In the genomic region with DNA sequence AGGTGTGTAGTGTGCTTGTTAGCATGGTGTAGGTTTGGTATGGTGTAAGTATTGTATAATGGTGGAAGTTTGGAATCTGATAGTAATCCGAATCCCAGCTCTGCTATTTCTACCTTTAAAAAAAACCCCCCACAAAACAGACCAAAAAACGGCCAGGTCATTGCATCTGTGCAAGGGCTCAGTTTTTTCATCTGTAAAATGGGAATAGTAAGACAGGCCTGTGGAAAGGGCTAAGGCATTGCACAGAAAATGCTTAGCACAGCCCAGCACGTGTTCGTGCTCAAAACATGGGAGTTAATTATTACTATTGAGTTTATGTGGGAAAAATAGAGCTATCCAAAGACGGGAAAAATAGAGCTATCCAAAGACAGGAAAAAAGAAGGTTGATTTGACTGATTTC, we compare ENCODE assay signal across 8 cellular contexts.
DNase-seq lines count a peak whose midpoint lies in the region; ATAC-seq, FAIRE-seq and TF ChIP-seq lines count a peak whose summit lies in the region.

No MANE protein-coding gene starts in this region.

- POLR2A ChIA-PET in endothelial cell of umbilical vein (lab: Charles Lee), result no interaction called here

- peak overlapping the region; percentile 94 for H3K27ac Mint-ChIP-seq in T-helper 2 cell treated with Interferon-gamma antibody and Interleukin-4, amounts not matched to agents 5 μg/mL and 100 μg/mL, for 36 hours
- H3K27ac Mint-ChIP-seq in stimulated activated effector memory CD8-positive, alpha-beta T cell treated with anti-CD3 and anti-CD28 coated beads, Interleukin-12 subunit alpha, Interleukin-12 subunit beta, amount 100 ng/mL, for 72 hours, result no peak overlapping the region

- peak overlapping the region; percentile 92 for H3K4me2 ChIP-seq in endothelial cell of umbilical vein (ENCODE audit: insufficient read depth, low read length)

- DNase-seq in T-helper 2 cell treated with Interferon-gamma antibody and Interleukin-4, amounts not matched to agents 5 μg/mL and 100 μg/mL, for 36 hours (ENCODE audit: low spot score), result no peak
- DNase-seq in T-helper 2 cell (no peak), SJSA1 (ENCODE audit: low read depth in 1 of 2, low spot score in 2 of 2) (no peak), endothelial cell of umbilical vein (ENCODE audit: low read depth, low spot score) (no peak), NOMO-1 treated with DMSO at 0.1 percent for 48 hours (lab: John Stamatoyannopoulos, UW; ENCODE audit: unreplicated experiment) (no peak), T1000 (lab: John Stamatoyannopoulos, UW) (no peak)
- no peak for DNase-seq in stimulated activated effector memory CD8-positive, alpha-beta T cell treated with anti-CD3 and anti-CD28 coated beads, Interleukin-12 subunit alpha, Interleukin-12 subunit beta, amount 100 ng/mL, for 72 hours (ENCODE audit: low spot score in 2 of 2)

- BruUV-seq in endothelial cell of umbilical vein (replicated peaks; lab: Mats Ljungman, UMichigan), result no TSS peak

- ATAC-seq in stimulated activated effector memory CD8-positive, alpha-beta T cell treated with anti-CD3 and anti-CD28 coated beads, Interleukin-12 subunit alpha, Interleukin-12 subunit beta, amount 100 ng/mL, for 72 hours, result no peak
- ATAC-seq in GM21528 (IDR thresholded peaks at IDR 0.05; ENCODE audit: low FRiP score, unreplicated experiment), result no peak

- peaks cover 40% of the 10 kb centered on the region for H3K4me1 ChIP-seq in SJSA1 (replicated peaks)
- peaks cover 21% of the 10 kb centered on the region for H3K4me1 ChIP-seq in endothelial cell of umbilical vein (ENCODE audit: control insufficient read depth, extremely low read depth, insufficient read depth, low read length)

- H3K9me3 ChIP-seq in SJSA1 (replicated peaks) (no peaks in the 10 kb centered on the region), endothelial cell of umbilical vein (replicated peaks; ENCODE audit: control insufficient read depth, insufficient read depth, low read length) (no peaks in the 10 kb centered on the region)

- H3K4me1 Mint-ChIP-seq in T-helper 2 cell treated with Interferon-gamma antibody and Interleukin-4, amounts not matched to agents 5 μg/mL and 100 μg/mL, for 36 hours (ENCODE audit: low read depth), result peaks cover 48% of the 10 kb centered on the region
- H3K4me1 Mint-ChIP-seq in stimulated activated effector memory CD8-positive, alpha-beta T cell treated with anti-CD3 and anti-CD28 coated beads, Interleukin-12 subunit alpha, Interleukin-12 subunit beta, amount 100 ng/mL, for 72 hours, result peaks cover 48% of the 10 kb centered on the region

- no peak for TF ChIP-seq CTCF in endothelial cell of umbilical vein (IDR thresholded peaks at IDR 0.05; ENCODE audit: extremely low read depth in 1 of 2, insufficient read depth in 1 of 2, low read depth in 1 of 2, low read length in 2 of 2)

- intact Hi-C loops in endothelial cell of umbilical vein (cut with micrococcal nuclease), result no loop called here

- H3K27me3 ChIP-seq in SJSA1 (replicated peaks) (no peaks in the 10 kb centered on the region), endothelial cell of umbilical vein (ENCODE audit: control insufficient read depth in 2 of 2, insufficient read depth in 2 of 2, low read length in 2 of 2) (no peaks in the 10 kb centered on the region)

- H3K79me2 ChIP-seq in endothelial cell of umbilical vein (ENCODE audit: control insufficient read depth, insufficient read depth, low read length), result no peaks in the 10 kb centered on the region

- no peaks in the 10 kb centered on the region for H3K9me3 Mint-ChIP-seq in T-helper 2 cell treated with Interferon-gamma antibody and Interleukin-4, amounts not matched to agents 5 μg/mL and 100 μg/mL, for 36 hours
- H3K9me3 Mint-ChIP-seq in stimulated activated effector memory CD8-positive, alpha-beta T cell treated with anti-CD3 and anti-CD28 coated beads, Interleukin-12 subunit alpha, Interleukin-12 subunit beta, amount 100 ng/mL, for 72 hours, result no peaks in the 10 kb centered on the region

- H4K20me1 ChIP-seq in endothelial cell of umbilical vein (replicated peaks; ENCODE audit: control insufficient read depth, extremely low read depth, insufficient read depth, low read length), result no peaks in the 10 kb centered on the region

- TF ChIP-seq POLR2A in endothelial cell of umbilical vein (IDR thresholded peaks at IDR 0.05; ENCODE audit: low read depth, low read length), result no peak

- H3K4me3 Mint-ChIP-seq in T-helper 2 cell treated with Interferon-gamma antibody and Interleukin-4, amounts not matched to agents 5 μg/mL and 100 μg/mL, for 36 hours, result peak overlapping the region; percentile 87
- peak overlapping the region; percentile 74 for H3K4me3 Mint-ChIP-seq in stimulated activated effector memory CD8-positive, alpha-beta T cell treated with anti-CD3 and anti-CD28 coated beads, Interleukin-12 subunit alpha, Interleukin-12 subunit beta, amount 100 ng/mL, for 72 hours

- no peaks in the 10 kb centered on the region for H3K36me3 ChIP-seq in SJSA1
- H3K36me3 ChIP-seq in endothelial cell of umbilical vein (ENCODE audit: control insufficient read depth in 2 of 2, extremely low read depth in 1 of 2, insufficient read depth in 2 of 2, low read length in 2 of 2), result no peaks in the 10 kb centered on the region

- no peaks in the 10 kb centered on the region for H3K36me3 Mint-ChIP-seq in T-helper 2 cell treated with Interferon-gamma antibody and Interleukin-4, amounts not matched to agents 5 μg/mL and 100 μg/mL, for 36 hours (ENCODE audit: low read depth)
- H3K36me3 Mint-ChIP-seq in stimulated activated effector memory CD8-positive, alpha-beta T cell treated with anti-CD3 and anti-CD28 coated beads, Interleukin-12 subunit alpha, Interleukin-12 subunit beta, amount 100 ng/mL, for 72 hours, result no peaks in the 10 kb centered on the region

- H3K27ac ChIP-seq in SJSA1 (peak overlapping the region; percentile 92), endothelial cell of umbilical vein (ENCODE audit: insufficient read depth, low read depth, low read length) (no peak overlapping the region)

- no peak overlapping the region for H2AFZ ChIP-seq in endothelial cell of umbilical vein (ENCODE audit: low read depth, low read length)

- FAIRE-seq in endothelial cell of umbilical vein (lab: Jason Lieb, UNC), result no peak

- CTCF ChIA-PET in endothelial cell of umbilical vein (lab: Charles Lee), result interaction anchor here (1.4 to 7.0 kb wide), 4 partner anchors 11 to 595 kb away, joined by 3 to 35 read pairs (median 6); a partner anchor contains a TSS

- H3K27me3 Mint-ChIP-seq in T-helper 2 cell treated with Interferon-gamma antibody and Interleukin-4, amounts not matched to agents 5 μg/mL and 100 μg/mL, for 36 hours (ENCODE audit: low read depth), result no peaks in the 10 kb centered on the region

- dilution Hi-C loops in endothelial cell of umbilical vein (cut with MboI; ENCODE audit: extremely low pct_ligation_motif_present, low sequenced_read_pairs), result no loop called here

- H3K9ac ChIP-seq in endothelial cell of umbilical vein (replicated peaks; ENCODE audit: extremely low read depth, insufficient read depth, low read length), result no peak overlapping the region

- H3K4me3 ChIP-seq in SJSA1 (no peak overlapping the region), endothelial cell of umbilical vein (replicated peaks in 1 of 3; ENCODE audit: insufficient read depth in 1 of 3, low read depth in 1 of 3, low read length in 3 of 3) (no peak overlapping the region)

- H3K9me1 ChIP-seq in endothelial cell of umbilical vein (replicated peaks; ENCODE audit: control insufficient read depth, extremely low read depth, insufficient read depth, low read length), result no peaks in the 10 kb centered on the region

TF ChIP-seq in endothelial cell of umbilical vein, 7 proteins besides CTCF, POLR2A, EP300 and RAD21:
- TF ChIP-seq, protein P1, sequence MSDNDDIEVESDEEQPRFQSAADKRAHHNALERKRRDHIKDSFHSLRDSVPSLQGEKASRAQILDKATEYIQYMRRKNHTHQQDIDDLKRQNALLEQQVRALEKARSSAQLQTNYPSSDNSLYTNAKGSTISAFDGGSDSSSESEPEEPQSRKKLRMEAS (IDR thresholded peaks at IDR 0.05; ENCODE audit: insufficient read depth, insufficient read length), result no peak
- TF ChIP-seq FOS (IDR thresholded peaks at IDR 0.05; ENCODE audit: borderline replicate concordance, insufficient read depth, low read length), result no peak
- no peak for TF ChIP-seq JUN (IDR thresholded peaks at IDR 0.05; ENCODE audit: borderline replicate concordance, insufficient read depth, insufficient read length, low read depth)
- TF ChIP-seq GATA2 (IDR thresholded peaks at IDR 0.05; ENCODE audit: insufficient read depth, insufficient read length, low read depth, low read length), result no peak
